In genomic region chr3:45437388-45437787, GRCh38 we compare ENCODE assay signal across 18 cellular contexts. TPM values are rescaled to one million over a fixed set of nuclear protein-coding genes. Genes with fewer than 3 reads are reported as not detected.
A peak's percentile ranks its signal among the peaks of the same experiment; 100 is the strongest.
DNase-seq lines count a peak whose midpoint lies in the region; ATAC-seq and TF ChIP-seq lines count a peak whose summit lies in the region.
"Had no signal": no experiment of that assay in that cellular context is flagged by ENCODE, and none has a peak within 500 bp of the region (broad histone marks: within the 10 kb centered on the region; RNA-seq: fewer than 3 reads in every experiment).

No MANE protein-coding gene starts in this region.

- ATAC-seq in GM21447 (IDR thresholded peaks at IDR 0.05; ENCODE audit: unreplicated experiment) (no peak), GM21737 (IDR thresholded peaks at IDR 0.05; ENCODE audit: unreplicated experiment) (no peak)
- ATAC-seq: gastrocnemius medialis; stimulated activated memory B cell treated with anti-CD40 and anti-IgM and Interleukin-4, amounts not matched to agents 10 μg/mL and 1 μg/mL and 100 μg/mL, for 72 hours had no signal

- 0 out of 3 replicates have a peak, but pooled peaks have one; percentile 6 for TF ChIP-seq CTCF in GM12872 (IDR thresholded peaks at IDR 0.05; ENCODE audit: insufficient read depth, low read depth, low read length)

- DNase-seq in LHCN-M2 (ENCODE audit: low read depth) (peak; percentile 49), UCSD-AML1 (lab: John Stamatoyannopoulos, UW; ENCODE audit: unreplicated experiment) (peak; percentile 60), iris pigment epithelial cell (ENCODE audit: low read depth) (peak; percentile 10), SHP77 treated with DMSO at 0.1 percent for 48 hours (lab: John Stamatoyannopoulos, UW) (no peak)
- DNase-seq: activated CD4-positive, alpha-beta T cell treated with anti-CD3 and anti-CD28 coated beads for 1 hour; activated naive CD4-positive, alpha-beta T cell treated with Interleukin-2 at 50 U/mL for 16 hours; anterior cingulate cortex; BE2C; effector memory CD4-positive, alpha-beta T cell; gastrocnemius medialis; Karpas-422; midbrain; NCI-H1417 treated with DMSO at 0.1 percent for 48 hours; stimulated activated CD4-positive, alpha-beta T cell treated with anti-CD3 and anti-CD28 coated beads, Interleukin-15, amount 100 ng/mL, for 24 hours had no signal

RNA-seq across cellular contexts. Expression of gene LARS2, which starts 49.0 kb away (rescaled TPM):
- total RNA-seq in LHCN-M2 (2014; rRNA removed): 23.7 and 24.1 TPM in 2 replicates
- 9.9 TPM for polyA plus RNA-seq in LHCN-M2 (2012)
